In genomic region chr16:19114359-19115147, GRCh38 we compare ENCODE assay signal across 1 cellular context.
TF ChIP-seq lines count a peak whose summit lies in the region.

No MANE protein-coding gene starts in this region.

TF ChIP-seq in WTC11, 78 proteins besides CTCF, POLR2A, EP300 and RAD21 (continued from another document and continues in another):
- TF ChIP-seq FOXP4 (CRISPR knock-in tag; IDR thresholded peaks at IDR 0.05) (peak; percentile 99), PRDM15 (CRISPR knock-in tag; IDR thresholded peaks at IDR 0.05) (peak; percentile 76), NR2C2 (CRISPR knock-in tag; IDR thresholded peaks at IDR 0.05) (peak; percentile 85), IRF1 (CRISPR knock-in tag; IDR thresholded peaks at IDR 0.05) (peak; percentile 96), FOXJ3 (CRISPR knock-in tag; IDR thresholded peaks at IDR 0.05; ENCODE audit: borderline replicate concordance) (peak; percentile 92), ARID4B (CRISPR knock-in tag; IDR thresholded peaks at IDR 0.05; ENCODE audit: borderline replicate concordance) (peak; percentile 99), ETV6 (CRISPR knock-in tag; IDR thresholded peaks at IDR 0.05) (peak; percentile 98), JAZF1 (CRISPR knock-in tag; IDR thresholded peaks at IDR 0.05) (no peak), AR (CRISPR knock-in tag; IDR thresholded peaks at IDR 0.05) (no peak), SP1 (CRISPR knock-in tag; conservative IDR thresholded peaks at IDR 0.05) (peak; percentile 36; the same call in 1 of the 2 replicates), E2F4 (CRISPR knock-in tag; IDR thresholded peaks at IDR 0.05; ENCODE audit: borderline replicate concordance, low read depth) (peak; percentile 80), ZNF423 (CRISPR knock-in tag; IDR thresholded peaks at IDR 0.05) (no peak), GTF2I (CRISPR knock-in tag; conservative IDR thresholded peaks at IDR 0.05) (no peak), ZNF232 (CRISPR knock-in tag; IDR thresholded peaks at IDR 0.05) (peak; percentile 98), ZNF532 (CRISPR knock-in tag; IDR thresholded peaks at IDR 0.05; ENCODE audit: borderline replicate concordance) (0 out of 2 replicates have a peak, but pooled peaks have one; percentile 60), MLX (CRISPR knock-in tag; IDR thresholded peaks at IDR 0.05) (no peak), ZMAT4 (CRISPR knock-in tag; IDR thresholded peaks at IDR 0.05) (no peak), MAX (CRISPR knock-in tag; IDR thresholded peaks at IDR 0.05) (peak; percentile 99), TP53 (CRISPR knock-in tag; IDR thresholded peaks at IDR 0.05) (peak; percentile 97), ATF1 (CRISPR knock-in tag; IDR thresholded peaks at IDR 0.05) (0 out of 2 replicates have a peak, but pooled peaks have one; percentile 62), ZNF425 (CRISPR knock-in tag; conservative IDR thresholded peaks at IDR 0.05) (no peak), CDX4 (CRISPR knock-in tag; IDR thresholded peaks at IDR 0.05; ENCODE audit: borderline replicate concordance) (no peak), CREB1 (CRISPR knock-in tag; IDR thresholded peaks at IDR 0.05) (peak; percentile 94), SOX15 (CRISPR knock-in tag; IDR thresholded peaks at IDR 0.05) (no peak), CREM (CRISPR knock-in tag; IDR thresholded peaks at IDR 0.05) (peak; percentile 58; the same call in 1 of the 2 replicates), RELA (CRISPR knock-in tag; IDR thresholded peaks at IDR 0.05; ENCODE audit: borderline replicate concordance) (peak; percentile 98), ZNF219 (CRISPR knock-in tag; IDR thresholded peaks at IDR 0.05; ENCODE audit: borderline replicate concordance) (peak; percentile 98), TEAD4 (CRISPR knock-in tag; IDR thresholded peaks at IDR 0.05) (peak; percentile 94)
